9 cellular contexts compared by ENCODE assay signal in genomic region chr11:57426439-57426753, GRCh38. TPM values are rescaled to one million over a fixed set of nuclear protein-coding genes. Genes with fewer than 3 reads are reported as not detected.
DNase-seq lines count a peak whose midpoint lies in the region; ATAC-seq and TF ChIP-seq lines count a peak whose summit lies in the region.
"Had no signal": no experiment of that assay in that cellular context is flagged by ENCODE, and none has a peak within 500 bp of the region (broad histone marks: within the 10 kb centered on the region; RNA-seq: fewer than 3 reads in every experiment).

No MANE protein-coding gene starts in this region.

- WGBS in mammary epithelial cell (ENCODE audit: low coverage, missing lambda C conversion rate) = 0% methylated on average over 9 of the region's 9 CpGs

- H4K20me1 ChIP-seq in mammary epithelial cell (ENCODE audit: insufficient read depth, low read length) = no peaks in the 10 kb centered on the region

- ATAC-seq in HG03439 (IDR thresholded peaks at IDR 0.05; ENCODE audit: unreplicated experiment) = no peak
- no peak for ATAC-seq in GM18519 (IDR thresholded peaks at IDR 0.05; ENCODE audit: low FRiP score, unreplicated experiment)

- no peaks in the 10 kb centered on the region for H3K9me3 ChIP-seq in mammary epithelial cell (replicated peaks; ENCODE audit: insufficient read depth, low read length)
- H3K9me3 ChIP-seq in muscle layer of colon (ENCODE audit: low read length) = no peaks in the 10 kb centered on the region

- peaks cover 29% of the 10 kb centered on the region for H3K79me2 ChIP-seq in mammary epithelial cell (ENCODE audit: insufficient read depth, low read length)

- H3K36me3 ChIP-seq in mammary epithelial cell (ENCODE audit: insufficient read depth, low read length) (peaks cover 3% of the 10 kb centered on the region), muscle layer of colon (ENCODE audit: insufficient read depth, low read length) (peaks cover 16% of the 10 kb centered on the region)

- H3K4me1 ChIP-seq in mammary epithelial cell (ENCODE audit: insufficient read depth, low read length) = peaks cover 43% of the 10 kb centered on the region
- peaks cover 39% of the 10 kb centered on the region for H3K4me1 ChIP-seq in muscle layer of colon (ENCODE audit: insufficient read depth, low read length)

- intact Hi-C loops in mammary epithelial cell (cut with micrococcal nuclease) = loop anchor here (2.0 kb wide), 1 partner anchor 32 kb away; no protein-coding TSS in a partner anchor

- BruUV-seq in mammary epithelial cell (replicated peaks; lab: Mats Ljungman, UMichigan) = no TSS peak

- DNase-seq in COR-L47 (lab: John Stamatoyannopoulos, UW) = peak; percentile 28
- peak; percentile 65 for DNase-seq in NCI-H146 treated with DMSO at 0.1 percent for 48 hours (lab: John Stamatoyannopoulos, UW; ENCODE audit: unreplicated experiment)
- no peak for DNase-seq in mammary epithelial cell
- no peak for DNase-seq in Kasumi-1 (lab: John Stamatoyannopoulos, UW)
- no peak for DNase-seq in NCI-H524 (lab: John Stamatoyannopoulos, UW)

- no peak for TF ChIP-seq CTCF in mammary epithelial cell (conservative IDR thresholded peaks at IDR 0.05 in 1 of 2, IDR thresholded peaks at IDR 0.05 in 1 of 2; ENCODE audit: extremely low read depth in 1 of 2, insufficient read depth in 1 of 2, low read depth in 1 of 2, low read length in 2 of 2)

- H3K27me3 ChIP-seq in mammary epithelial cell (ENCODE audit: insufficient read depth, low read length) = no peaks in the 10 kb centered on the region
- H3K27me3 ChIP-seq in muscle layer of colon (ENCODE audit: control insufficient read depth in 1 of 2, insufficient read depth in 2 of 2, low read length in 2 of 2) = no peaks in the 10 kb centered on the region

- dilution Hi-C loops in mammary epithelial cell (cut with HindIII; ENCODE audit: low sequenced_read_pairs) = no loop called here

- CTCF ChIA-PET in mammary epithelial cell (lab: Charles Lee; ENCODE audit: low non-redundant PET) = no interaction called here

- in situ Hi-C loops in mammary epithelial cell (cut with MboI; ENCODE audit: low sequenced_read_pairs in 2 of 2) = no loop called here

- H3K4me2 ChIP-seq in mammary epithelial cell (ENCODE audit: insufficient read depth, low read depth, low read length) = peak overlapping the region; percentile 85

- H3K9ac ChIP-seq in mammary epithelial cell (ENCODE audit: insufficient read depth, low read length) = peak overlapping the region; percentile 81
- H3K9ac ChIP-seq in muscle layer of colon (ENCODE audit: low read length) = peak overlapping the region; percentile 44

- H3K27ac ChIP-seq in mammary epithelial cell (ENCODE audit: insufficient read depth, low read depth, low read length) (peak overlapping the region; percentile 92), muscle layer of colon (ENCODE audit: low read depth, low read length) (peak overlapping the region; percentile 83)

- H3K4me3 ChIP-seq in mammary epithelial cell (replicated peaks in 1 of 3; ENCODE audit: insufficient read depth in 1 of 3, low read depth in 2 of 3, low read length in 3 of 3) = peak overlapping the region; percentile 37 to 58 (median 45)
- peak overlapping the region; percentile 38 to 61 for H3K4me3 ChIP-seq in muscle layer of colon (ENCODE audit: low read depth in 1 of 2, low read length in 2 of 2)

- peak overlapping the region; percentile 80 for H2AFZ ChIP-seq in mammary epithelial cell (ENCODE audit: low read depth, low read length)

RNA-seq across cellular contexts. Expression of gene SLC43A3, which starts 0.5 kb away (rescaled TPM):
- total RNA-seq in mammary epithelial cell = 10 to 100 TPM; 22.7 to 27.6 TPM
- polyA plus RNA-seq in mammary epithelial cell = 105 TPM
- polyA minus RNA-seq in mammary epithelial cell = 69.4 TPM

RNA-seq across cellular contexts. Expression of gene RTN4RL2, which starts 33.9 kb away (rescaled TPM):
- total RNA-seq in mammary epithelial cell = under 1 TPM; 0.31 to 0.33 TPM
- 0.06 TPM for polyA plus RNA-seq in mammary epithelial cell
- 0.21 TPM for polyA minus RNA-seq in mammary epithelial cell

RNA-seq across cellular contexts. Expression of gene PRG2, which starts 35.9 kb away (rescaled TPM):
- not detected for total RNA-seq in mammary epithelial cell
- polyA plus RNA-seq in mammary epithelial cell = not detected
- polyA minus RNA-seq in mammary epithelial cell = not detected
- total RNA-seq: HT1080 had no signal

RNA-seq across cellular contexts. Expression of gene PRG3, which starts 45.4 kb away (rescaled TPM):
- total RNA-seq in mammary epithelial cell = not detected
- not detected for polyA plus RNA-seq in mammary epithelial cell
- not detected for polyA minus RNA-seq in mammary epithelial cell
- total RNA-seq: HT1080 had no signal

Comparison
In these comparisons a context has a peak if more than half of its experiments do, and no peak if none do; other contexts are left out.
1. DNase-seq: peak in COR-L47 (single experiment) and NCI-H146 treated with DMSO at 0.1 percent for 48 hours (single experiment); none in mammary epithelial cell (single experiment), Kasumi-1 (0 of 2) and NCI-H524 (0 of 2).